Comparison of ENCODE assay signal across 25 cellular contexts in genomic region chr3:110903771-110904532, GRCh38.
"Had no signal": no experiment of that assay in that cellular context is flagged by ENCODE, and none has a peak within 500 bp of the region (broad histone marks: within the 10 kb centered on the region; RNA-seq: fewer than 3 reads in every experiment).

No MANE protein-coding gene starts in this region.

- H3K9me3 ChIP-seq: left ventricle myocardium inferior, pancreas, prostate gland, sigmoid colon, stomach, testis, tibial artery, upper lobe of right lung had no signal

- H3K4me1 ChIP-seq: left ventricle myocardium inferior, pancreas, prostate gland, testis, tibial artery, upper lobe of right lung had no signal

- H3K27ac ChIP-seq: left ventricle myocardium inferior, pancreas, prostate gland, sigmoid colon, stomach, testis, tibial artery, upper lobe of right lung had no signal

- DNase-seq: hippocampal formation; immature natural killer cell; kidney; left ventricle myocardium inferior; mesendoderm; naive thymus-derived CD8-positive, alpha-beta T cell; nucleus accumbens; pancreas; posterior cingulate gyrus; retina; right cardiac atrium; sigmoid colon; stimulated activated CD4-positive, alpha-beta T cell treated with anti-CD3 and anti-CD28 coated beads, Interleukin-12 subunit alpha, Interleukin-12 subunit beta, amount 100 ng/mL, for 4 hours; stimulated activated CD4-positive, alpha-beta T cell treated with anti-CD3 and anti-CD28 coated beads, Interleukin-15, amount 100 ng/mL, for 24 hours; stimulated activated CD4-positive, alpha-beta T cell treated with anti-CD3 and anti-CD28 coated beads, Interleukin-2, amount 100 ng/mL, for 24 hours; stimulated activated CD4-positive, alpha-beta T cell treated with anti-CD3 and anti-CD28 coated beads, Interleukin-4, amount 100 ng/mL, for 1 hour; stimulated activated naive B cell treated with anti-CD40 and anti-IgM and Interleukin-4, amounts not matched to agents 10 μg/mL and 1 μg/mL and 100 μg/mL, for 72 hours; stimulated activated naive CD8-positive, alpha-beta T cell treated with anti-CD3 and anti-CD28 coated beads, Interleukin-15, Interleukin-2, amounts not matched to agents 100 U/mL and 50 U/mL, for 24 hours; stomach; testis; tibial artery; trophoblast cell; upper lobe of right lung had no signal

- H3K27me3 ChIP-seq: pancreas, sigmoid colon, stomach, testis, tibial artery, upper lobe of right lung had no signal

- ATAC-seq: naive thymus-derived CD8-positive, alpha-beta T cell; pancreas; right cardiac atrium; stimulated activated naive B cell treated with anti-CD40 and anti-IgM and Interleukin-4, amounts not matched to agents 10 μg/mL and 1 μg/mL and 100 μg/mL, for 72 hours; stimulated activated naive CD8-positive, alpha-beta T cell treated with anti-CD3 and anti-CD28 coated beads, Interleukin-15, Interleukin-2, amounts not matched to agents 100 U/mL and 50 U/mL, for 24 hours; upper lobe of right lung had no signal

- H3K4me3 ChIP-seq: left ventricle myocardium inferior, lung, pancreas, prostate gland, sigmoid colon, stomach, testis, tibial artery, upper lobe of right lung had no signal

- H3K36me3 ChIP-seq: left ventricle myocardium inferior, pancreas, prostate gland, sigmoid colon, stomach, tibial artery, upper lobe of right lung had no signal
